8 cellular contexts compared by ENCODE assay signal in genomic region chr19:35545001-35545854, GRCh38. TPM values are rescaled to one million over a fixed set of nuclear protein-coding genes. Genes with fewer than 3 reads are reported as not detected.
DNase-seq lines count a peak whose midpoint lies in the region; ATAC-seq and TF ChIP-seq lines count a peak whose summit lies in the region.

TMEM147 (plus strand) TSS chr19:35545626; CDS start chr19:35545740, 114 bp downstream.

- peak within 1 kb of the TSS; percentile 86 for H3K4me2 ChIP-seq in hepatocyte

- H3K36me3 ChIP-seq in hepatocyte (replicated peaks; ENCODE audit: insufficient read depth, low read depth) = no peaks in the 10 kb centered on the region

- ATAC-seq in HG02870 (IDR thresholded peaks at IDR 0.05; ENCODE audit: unreplicated experiment) = peak; percentile 76
- no peak for ATAC-seq in GM18858 (IDR thresholded peaks at IDR 0.05; ENCODE audit: unreplicated experiment)

- H3K79me2 ChIP-seq in hepatocyte = peaks cover 35% of the 10 kb centered on the region

- DNase-seq in GM13976 (ENCODE audit: low spot score) = peak; percentile 99
- DNase-seq in NCI-H1930 (lab: John Stamatoyannopoulos, UW) = peak; percentile 72 to 89
- peak; percentile 61 for DNase-seq in T-helper 9 cell
- peak; percentile 42 for DNase-seq in astrocyte of the cerebellum (ENCODE audit: low read depth)
- DNase-seq in hepatocyte (ENCODE audit: low spot score) = peak; percentile 98
- peak; percentile 56 for DNase-seq in retinal pigment epithelial cell (ENCODE audit: low read depth)

- TF ChIP-seq CTCF in GM13976 (IDR thresholded peaks at IDR 0.05; ENCODE audit: borderline replicate concordance, control extremely low read depth, extremely low read depth, insufficient read depth, missing control alignments) (no peak), astrocyte of the cerebellum (IDR thresholded peaks at IDR 0.05; ENCODE audit: low read depth, low read length, missing control alignments) (no peak), hepatocyte (IDR thresholded peaks at IDR 0.05; ENCODE audit: poor library complexity) (no peak), retinal pigment epithelial cell (conservative IDR thresholded peaks at IDR 0.05; ENCODE audit: low read depth, low read length) (no peak)

- 2% methylated on average over 64 of the region's 85 CpGs for WGBS in hepatocyte (ENCODE audit: low lambda C conversion rate, missing lambda C conversion rate)

- in situ Hi-C loops in GM13976 (cut with MboI; ENCODE audit: low sequenced_read_pairs, unreplicated experiment) (no loop called here), astrocyte of the cerebellum (cut with HindIII; ENCODE audit: low sequenced_read_pairs) (no loop called here)

- H3K9me3 ChIP-seq in hepatocyte (ENCODE audit: low read depth) = no peaks in the 10 kb centered on the region

- no peaks in the 10 kb centered on the region for H3K27me3 ChIP-seq in hepatocyte

- peaks cover 15% of the 10 kb centered on the region for H3K4me1 ChIP-seq in hepatocyte (ENCODE audit: insufficient read depth)

- no peaks in the 10 kb centered on the region for H3K9me2 ChIP-seq in hepatocyte (replicated peaks; ENCODE audit: insufficient read depth)

- H3K27ac ChIP-seq in hepatocyte = peak within 1 kb of the TSS; percentile 69

- H2AFZ ChIP-seq in hepatocyte = peak within 1 kb of the TSS; percentile 85

- peak within 1 kb of the TSS; percentile 89 for H3K4me3 ChIP-seq in astrocyte of the cerebellum (ENCODE audit: low read depth, low read length)
- H3K4me3 ChIP-seq in hepatocyte = peak within 1 kb of the TSS; percentile 74
- peak within 1 kb of the TSS; percentile 91 for H3K4me3 ChIP-seq in retinal pigment epithelial cell (ENCODE audit: low read length)

- H4K20me1 ChIP-seq in hepatocyte (ENCODE audit: insufficient read depth, poor library complexity, severe bottlenecking) = no peaks in the 10 kb centered on the region

RNA-seq across cellular contexts. Expression of gene TMEM147, which starts in this region (rescaled TPM):
- 115 and 133 TPM in 2 replicates for total RNA-seq in hepatocyte
- 287 and 288 TPM in 2 replicates for polyA plus RNA-seq in hepatocyte

Comparison
In these comparisons a context has a peak if more than half of its experiments do, and no peak if none do; other contexts are left out.
1. DNase-seq: peak in every context shown above with its lines; median percentile 99 in GM13976; 98 in hepatocyte; 80 in NCI-H1930; 61 in T-helper 9 cell; 56 in retinal pigment epithelial cell; 42 in astrocyte of the cerebellum.